Comparison of ENCODE assay signal across 19 cellular contexts in the genomic region with DNA sequence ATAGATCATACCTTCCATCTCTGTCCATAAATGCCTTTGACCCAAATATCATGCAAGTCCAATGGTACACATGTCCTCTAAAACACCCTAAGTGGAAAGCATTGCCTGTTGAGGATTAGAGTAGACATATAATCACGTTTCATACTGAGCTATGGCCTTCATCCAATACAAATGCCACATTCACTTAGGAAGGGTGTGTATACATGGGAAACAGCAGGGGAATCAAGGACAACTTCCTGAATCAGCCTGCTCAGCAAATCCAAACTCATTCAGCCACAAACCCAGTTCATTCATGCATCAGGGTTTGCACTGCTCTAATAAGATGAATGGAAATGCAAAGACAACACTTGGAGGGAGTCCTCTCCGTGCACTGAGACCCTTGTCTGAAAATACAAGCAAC.
DNase-seq lines count a peak whose midpoint lies in the region; ATAC-seq and TF ChIP-seq lines count a peak whose summit lies in the region.
"Had no signal": no experiment of that assay in that cellular context is flagged by ENCODE, and none has a peak within 500 bp of the region (broad histone marks: within the 10 kb centered on the region; RNA-seq: fewer than 3 reads in every experiment).

No MANE protein-coding gene starts in this region.

- H3K27ac ChIP-seq in Panc1 (ENCODE audit: low read length) (peak overlapping the region; percentile 18; the same call in 1 of the 2 replicates), prostate gland (no peak overlapping the region)

- ATAC-seq in Panc1: no peak
- no peak for ATAC-seq in GM18498 (IDR thresholded peaks at IDR 0.05; ENCODE audit: unreplicated experiment)
- ATAC-seq: activated naive CD8-positive, alpha-beta T cell treated with anti-CD3 and anti-CD28 coated beads, Interleukin-2, amount 50 U/mL, for 24 hours; esophagus mucosa; naive thymus-derived CD4-positive, alpha-beta T cell; stimulated activated naive B cell treated with anti-CD40 and anti-IgM and Interleukin-4, amounts not matched to agents 10 μg/mL and 1 μg/mL and 100 μg/mL, for 72 hours had no signal

- BruUV-seq in Panc1 (replicated peaks; lab: Mats Ljungman, UMichigan): no TSS peak

- WGBS in prostate gland: 14% methylated on average over 2 of the region's 2 CpGs

- no peaks in the 10 kb centered on the region for H3K27me3 ChIP-seq in Panc1 (ENCODE audit: control insufficient read depth, insufficient read depth, low read length)
- no peaks in the 10 kb centered on the region for H3K27me3 ChIP-seq in prostate gland (replicated peaks; ENCODE audit: insufficient read depth)

- no peak for TF ChIP-seq POLR2A in prostate gland (IDR thresholded peaks at IDR 0.05)

- POLR2A ChIA-PET in Panc1 (lab: Charles Lee): no interaction called here

- H3K36me3 ChIP-seq in Panc1 (ENCODE audit: control insufficient read depth, insufficient read depth, low read length) (no peaks in the 10 kb centered on the region), prostate gland (no peaks in the 10 kb centered on the region)

- intact Hi-C loops in Panc1 (cut with micrococcal nuclease; ENCODE audit: unreplicated experiment) (no loop called here), posterior vena cava (cut with DNase I) (no loop called here), prostate gland (cut with DNase I) (loop anchor here (5.0 kb wide), 2 partner anchors 45 to 110 kb away; no protein-coding TSS in a partner anchor)

- H3K4me3 ChIP-seq in Panc1 (ENCODE audit: low read depth in 2 of 2, low read length in 2 of 2) (no peak overlapping the region), prostate gland (no peak overlapping the region)
- H3K4me3 ChIP-seq: lung had no signal

- CTCF ChIA-PET in Panc1 (lab: Charles Lee): no interaction called here

- H3K9me3 ChIP-seq in Panc1 (ENCODE audit: control insufficient read depth, insufficient read depth, low read depth, low read length) (no peaks in the 10 kb centered on the region), prostate gland (no peaks in the 10 kb centered on the region)

- in situ Hi-C loops in Panc1 (cut with HindIII; ENCODE audit: low pct_unique_long_range_greater_than_20kb, low sequenced_read_pairs): no loop called here

- H3K4me1 ChIP-seq in Panc1 (ENCODE audit: control insufficient read depth, insufficient read depth, low read length): peaks cover 41% of the 10 kb centered on the region
- peaks cover 8% of the 10 kb centered on the region for H3K4me1 ChIP-seq in prostate gland (replicated peaks)

- DNase-seq in NCI-H748 (lab: John Stamatoyannopoulos, UW; ENCODE audit: unreplicated experiment): peak; percentile 39
- DNase-seq in NCI-H748 treated with DMSO at 0.1 percent for 48 hours (lab: John Stamatoyannopoulos, UW): no peak
- DNase-seq in Panc1 (ENCODE audit: low read depth, low spot score): no peak
- DNase-seq in islet precursor cell: peak; percentile 21
- DNase-seq in posterior vena cava (ENCODE audit: low spot score): no peak
- DNase-seq in prostate gland (ENCODE audit: low spot score): no peak
- DNase-seq in stimulated activated CD4-positive, alpha-beta T cell treated with anti-CD3 and anti-CD28 coated beads, Interleukin-4, amount 100 ng/mL, for 24 hours: no peak
- DNase-seq: activated B cell treated with CpG ODN at 0.5 μM for 24 hours; activated naive CD8-positive, alpha-beta T cell treated with anti-CD3 and anti-CD28 coated beads, Interleukin-2, amount 50 U/mL, for 24 hours; CD8-positive, alpha-beta memory T cell; EL; glutamatergic neuron; naive thymus-derived CD4-positive, alpha-beta T cell; NCI-H2171 treated with DMSO at 0.1 percent for 48 hours; stimulated activated CD4-positive, alpha-beta T cell treated with anti-CD3 and anti-CD28 coated beads, Interleukin-12 subunit alpha, Interleukin-12 subunit beta, amount 100 ng/mL, for 4 hours; stimulated activated naive B cell treated with anti-CD40 and anti-IgM and Interleukin-4, amounts not matched to agents 10 μg/mL and 1 μg/mL and 100 μg/mL, for 72 hours had no signal

- TF ChIP-seq CTCF in Panc1 (IDR thresholded peaks at IDR 0.05): no peak
- TF ChIP-seq CTCF in prostate gland (IDR thresholded peaks at IDR 0.05): no peak

Comparison
In these comparisons a context has a peak if more than half of its experiments do, and no peak if none do; other contexts are left out.
1. DNase-seq: peak in NCI-H748 (single experiment) and islet precursor cell (single experiment); none in NCI-H748 treated with DMSO at 0.1 percent for 48 hours (single experiment), Panc1 (single experiment), posterior vena cava (single experiment), prostate gland (single experiment) and stimulated activated CD4-positive, alpha-beta T cell treated with anti-CD3 and anti-CD28 coated beads, Interleukin-4, amount 100 ng/mL, for 24 hours (single experiment).